Comparison of ENCODE assay signal across 2 cellular contexts in genomic region chr12:82300611-82301010, GRCh38.
TF ChIP-seq lines count a peak whose summit lies in the region.

No MANE protein-coding gene starts in this region.

TF ChIP-seq in GM23338, 12 proteins besides CTCF, POLR2A, EP300 and RAD21:
- TF ChIP-seq ZNF331 (CRISPR knock-in tag; IDR thresholded peaks at IDR 0.05; ENCODE audit: low read depth) = no peak
- no peak for TF ChIP-seq EZH2phosphoT487 (IDR thresholded peaks at IDR 0.05; ENCODE audit: unreplicated experiment)
- TF ChIP-seq ZNF462 (CRISPR knock-in tag; IDR thresholded peaks at IDR 0.05) = no peak
- TF ChIP-seq REST (IDR thresholded peaks at IDR 0.05; ENCODE audit: unreplicated experiment) = no peak
- no peak for TF ChIP-seq STAT1 (IDR thresholded peaks at IDR 0.05; ENCODE audit: unreplicated experiment)
- TF ChIP-seq EZH2 (IDR thresholded peaks at IDR 0.05; ENCODE audit: low read depth, unreplicated experiment) = no peak
- no peak for TF ChIP-seq POLR2AphosphoS5 (IDR thresholded peaks at IDR 0.05; ENCODE audit: low read depth)
- no peak for TF ChIP-seq ZNF114 (CRISPR knock-in tag; IDR thresholded peaks at IDR 0.05)
- no peak for TF ChIP-seq JUNB (IDR thresholded peaks at IDR 0.05; ENCODE audit: unreplicated experiment)
- no peak for TF ChIP-seq ETS1 (IDR thresholded peaks at IDR 0.05)
- no peak for TF ChIP-seq CREB1 (CRISPR knock-in tag; IDR thresholded peaks at IDR 0.05; ENCODE audit: low read depth)
- TF ChIP-seq NANOG (IDR thresholded peaks at IDR 0.05; ENCODE audit: borderline replicate concordance) = no peak
TF ChIP-seq in GM23338: peak in this region for 0.

TF ChIP-seq in H1, 55 proteins besides CTCF, POLR2A, EP300 and RAD21:
- TF ChIP-seq TCF12 (IDR thresholded peaks at IDR 0.05; ENCODE audit: low read depth, low read length) (no peak), NRF1 (IDR thresholded peaks at IDR 0.05; ENCODE audit: low read depth, low read length) (no peak), POU5F1 (IDR thresholded peaks at IDR 0.05; ENCODE audit: low read depth, low read length) (no peak), NANOG (IDR thresholded peaks at IDR 0.05; ENCODE audit: insufficient read depth, low read depth, low read length, poor library complexity, severe bottlenecking) (no peak), MAX (IDR thresholded peaks at IDR 0.05) (no peak), SP1 (IDR thresholded peaks at IDR 0.05; ENCODE audit: low read depth, low read length) (no peak), SRF (IDR thresholded peaks at IDR 0.05; ENCODE audit: low read depth, low read length) (no peak), CHD7 (IDR thresholded peaks at IDR 0.05; ENCODE audit: insufficient replicate concordance, low read length) (no peak)
